7 cellular contexts compared by ENCODE assay signal in genomic region chr15:43105077-43105769, GRCh38. TPM values are rescaled to one million over a fixed set of nuclear protein-coding genes. Genes with fewer than 3 reads are reported as not detected.
DNase-seq lines count a peak whose midpoint lies in the region; ATAC-seq and TF ChIP-seq lines count a peak whose summit lies in the region.

No MANE protein-coding gene starts in this region.

- H3K27me3 ChIP-seq in SJCRH30 (no peaks in the 10 kb centered on the region), liver (ENCODE audit: control insufficient read depth in 4 of 4, insufficient read depth in 4 of 4, low read length in 3 of 4) (no peaks in the 10 kb centered on the region), subcutaneous abdominal adipose tissue (ENCODE audit: control insufficient read depth in 5 of 5, insufficient read depth in 4 of 5, low read length in 5 of 5) (no peaks in the 10 kb centered on the region)

- peak overlapping the region; percentile 99 for H3K27ac Mint-ChIP-seq in chondrocyte (ENCODE audit: unreplicated experiment)

- peaks cover 42% of the 10 kb centered on the region for H3K4me1 Mint-ChIP-seq in chondrocyte (ENCODE audit: low read depth)

- H3K9me3 ChIP-seq in SJCRH30 (replicated peaks) (no peaks in the 10 kb centered on the region), liver (ENCODE audit: control insufficient read depth in 4 of 4, low read length in 3 of 4) (no peaks in the 10 kb centered on the region), subcutaneous abdominal adipose tissue (ENCODE audit: control insufficient read depth in 5 of 5, low read length in 5 of 5) (no peaks in the 10 kb centered on the region)

- H3K9me3 Mint-ChIP-seq in chondrocyte (ENCODE audit: low read depth) = no peaks in the 10 kb centered on the region

- ATAC-seq in GM18499 (IDR thresholded peaks at IDR 0.05; ENCODE audit: insufficient read depth, unreplicated experiment) (peak; percentile 18), HG02840 (IDR thresholded peaks at IDR 0.05; ENCODE audit: low FRiP score, unreplicated experiment) (peak; percentile 20)

- no peak for TF ChIP-seq RAD21 in liver (IDR thresholded peaks at IDR 0.05)

- H3K27me3 Mint-ChIP-seq in chondrocyte (ENCODE audit: low read depth) = no peaks in the 10 kb centered on the region

- H3K27ac ChIP-seq in SJCRH30 = peak overlapping the region; percentile 46
- peak overlapping the region; percentile 93 to 96 for H3K27ac ChIP-seq in liver (ENCODE audit: low read depth in 1 of 2, low read length in 2 of 2)
- H3K27ac ChIP-seq in subcutaneous abdominal adipose tissue (ENCODE audit: low read depth, low read length) = peak overlapping the region; percentile 99

- H3K9ac ChIP-seq in liver (ENCODE audit: low read depth in 1 of 2, low read length in 2 of 2) (peak overlapping the region; percentile 68 to 92), subcutaneous abdominal adipose tissue (ENCODE audit: low read length in 5 of 5) (peak overlapping the region; percentile 89 to 95 (median 94))

- peaks cover 10% of the 10 kb centered on the region for H3K36me3 Mint-ChIP-seq in chondrocyte (ENCODE audit: low read depth)

- H3K4me1 ChIP-seq in SJCRH30 = peaks cover 4% of the 10 kb centered on the region; the same call in 1 of the 2 replicates
- peaks cover 3 to 17% (median 14%) of the 10 kb centered on the region in 4 donors for H3K4me1 ChIP-seq in liver (ENCODE audit: control insufficient read depth in 4 of 4, insufficient read depth in 4 of 4, low read length in 3 of 4)
- peaks cover 0 to 30% (median 22%) of the 10 kb centered on the region in 5 donors for H3K4me1 ChIP-seq in subcutaneous abdominal adipose tissue (ENCODE audit: control insufficient read depth in 5 of 5, insufficient read depth in 5 of 5, low read length in 5 of 5)

- H3K36me3 ChIP-seq in SJCRH30 = peaks cover 9% of the 10 kb centered on the region
- H3K36me3 ChIP-seq in liver (ENCODE audit: control insufficient read depth in 4 of 4, insufficient read depth in 3 of 4, low read depth in 1 of 4, low read length in 3 of 4) = peaks cover 0 to 3% (median under 1%) of the 10 kb centered on the region in 4 donors
- H3K36me3 ChIP-seq in subcutaneous abdominal adipose tissue (ENCODE audit: control insufficient read depth in 5 of 5, insufficient read depth in 5 of 5, low read length in 5 of 5) = peaks cover 6 to 14% (median 8%) of the 10 kb centered on the region in 5 donors

- peak overlapping the region; percentile 96 for H3K4me3 Mint-ChIP-seq in chondrocyte (ENCODE audit: unreplicated experiment)

- peak in 1 of 2 experiments; percentile 26 for DNase-seq in SJCRH30
- DNase-seq in chondrocyte (ENCODE audit: low spot score) = no peak
- DNase-seq in T-helper 9 cell = no peak

- peak overlapping the region; percentile 86 for H3K4me3 ChIP-seq in SJCRH30
- H3K4me3 ChIP-seq in liver (ENCODE audit: low read depth in 1 of 3, low read length in 3 of 3) = peak overlapping the region; percentile 88 to 98 (median 93)
- H3K4me3 ChIP-seq in subcutaneous abdominal adipose tissue (ENCODE audit: low read depth in 1 of 5, low read length in 5 of 5) = peak overlapping the region; percentile 86 to 97 (median 95)

- 11% methylated on average over 12 of the region's 12 CpGs for WGBS in liver

- TF ChIP-seq CTCF in chondrocyte (IDR thresholded peaks at IDR 0.05) = no peak
- no peak for TF ChIP-seq CTCF in liver (IDR thresholded peaks at IDR 0.05; ENCODE audit: low read depth, low read length, missing input control)

TF ChIP-seq in liver, 16 proteins besides CTCF, POLR2A, EP300 and RAD21:
- TF ChIP-seq HNF4G (IDR thresholded peaks at IDR 0.05) (no peak), ZBTB33 (IDR thresholded peaks at IDR 0.05) (no peak), YY1 (IDR thresholded peaks at IDR 0.05) (no peak), JUND (IDR thresholded peaks at IDR 0.05) (no peak), REST (IDR thresholded peaks at IDR 0.05) (no peak)

RNA-seq across cellular contexts. Expression of gene UBR1, which starts 0.6 kb away (rescaled TPM):
- total RNA-seq in SJCRH30 (2014; rRNA removed; shearing (Covaris generic)) = 25.1 and 27.5 TPM in 2 replicates
- 22.3 to 27.9 TPM (median 24.3 TPM) in 3 replicates for total RNA-seq in chondrocyte
- total RNA-seq in liver = 10 to 100 TPM; 17.1 to 25.3 TPM
- 1 to 10 TPM; 3.7 to 4.8 TPM for polyA plus RNA-seq in liver

RNA-seq across cellular contexts. Expression of gene TMEM62, which starts 28.2 kb away (rescaled TPM):
- total RNA-seq in SJCRH30 (2014; rRNA removed; shearing (Covaris generic)) = 3.0 and 3.1 TPM in 2 replicates
- total RNA-seq in chondrocyte = 8.3 to 11.0 TPM (median 10.2 TPM) in 3 replicates
- 10 to 100 TPM; 12.0 to 14.0 TPM for total RNA-seq in liver
- polyA plus RNA-seq in liver = 1 to 10 TPM; 4.5 to 9.3 TPM

Comparison
In these comparisons a context has a peak if more than half of its experiments do, and no peak if none do; other contexts are left out.
1. H3K27ac ChIP-seq: peak in every context shown above with its lines; median percentile 99 in subcutaneous abdominal adipose tissue; 94 in liver; 46 in SJCRH30.